Comparison of ENCODE assay signal across 1 cellular context in genomic region chr2:69017876-69018275, GRCh38.
TF ChIP-seq lines count a peak whose summit lies in the region.

No MANE protein-coding gene starts in this region.

TF ChIP-seq in GM23338, 12 proteins besides CTCF, POLR2A, EP300 and RAD21 (continued from another document):
- TF ChIP-seq ZNF462 (CRISPR knock-in tag; IDR thresholded peaks at IDR 0.05) (no peak), POLR2AphosphoS5 (IDR thresholded peaks at IDR 0.05; ENCODE audit: low read depth) (no peak), JUNB (IDR thresholded peaks at IDR 0.05; ENCODE audit: unreplicated experiment) (no peak), ZNF331 (CRISPR knock-in tag; IDR thresholded peaks at IDR 0.05; ENCODE audit: low read depth) (no peak), EZH2phosphoT487 (IDR thresholded peaks at IDR 0.05; ENCODE audit: unreplicated experiment) (no peak), REST (IDR thresholded peaks at IDR 0.05; ENCODE audit: unreplicated experiment) (no peak)
